In genomic region chr1:32538887-32539583, GRCh38 we compare ENCODE assay signal across 8 cellular contexts. TPM values are rescaled to one million over a fixed set of nuclear protein-coding genes. Genes with fewer than 3 reads are reported as not detected.
A peak's percentile ranks its signal among the peaks of the same experiment; 100 is the strongest.
DNase-seq lines count a peak whose midpoint lies in the region; ATAC-seq, FAIRE-seq and TF ChIP-seq lines count a peak whose summit lies in the region.

Gene ZBTB8A, plus strand, starts transcription at chr1:32539427. Its CDS starts 53,505 bp downstream, at chr1:32592932.

- H3K14ac ChIP-seq in IMR-90 (replicated peaks; ENCODE audit: low read depth, low read length) = peak within 1 kb of the TSS; percentile 54

- peaks cover 5% of the 10 kb centered on the region; the same call in 1 of the 2 replicates for H4K20me1 ChIP-seq in IMR-90 (ENCODE audit: insufficient read depth, low read length)

- intact Hi-C loops in IMR-90 (cut with micrococcal nuclease) (no loop called here), breast epithelium (cut with DNase I; ENCODE audit: low total_unique reads) (no loop called here), sigmoid colon (cut with DNase I) (loop anchor here (5.0 kb wide), 1 partner anchor 92 kb away; no protein-coding TSS in a partner anchor)

- no peak within 1 kb of the TSS for H2BK20ac ChIP-seq in IMR-90 (ENCODE audit: low read depth, low read length)

- BruUV-seq in IMR-90 (replicated peaks; lab: Mats Ljungman, UMichigan) = no TSS peak

- peak within 1 kb of the TSS; percentile 52 for H3K9ac ChIP-seq in IMR-90 (ENCODE audit: low read depth, low read length)

- peak within 1 kb of the TSS; percentile 50 to 51; a peak in 3 of 4 replicates for H4K8ac ChIP-seq in IMR-90 (ENCODE audit: low read depth in 2 of 2, low read length in 2 of 2)

- H3K27me3 ChIP-seq in IMR-90 (ENCODE audit: control insufficient read depth, insufficient read depth, low read length) = peaks cover 4% of the 10 kb centered on the region
- H3K27me3 ChIP-seq in RWPE2 (ENCODE audit: insufficient read depth, poor library complexity, severe bottlenecking) = no peaks in the 10 kb centered on the region
- no peaks in the 10 kb centered on the region for H3K27me3 ChIP-seq in breast epithelium
- H3K27me3 ChIP-seq in sigmoid colon = no peaks in the 10 kb centered on the region

- no peak for TF ChIP-seq POLR2A in IMR-90 (IDR thresholded peaks at IDR 0.05; ENCODE audit: low read depth, low read length)
- TF ChIP-seq POLR2A in breast epithelium (IDR thresholded peaks at IDR 0.05) = no peak
- no peak for TF ChIP-seq POLR2A in sigmoid colon (IDR thresholded peaks at IDR 0.05)

- H2AFZ ChIP-seq in IMR-90 (replicated peaks; ENCODE audit: low read length, poor library complexity) = peak within 1 kb of the TSS; percentile 86

- H3K4ac ChIP-seq in IMR-90 (ENCODE audit: low read depth, low read length) = peak within 1 kb of the TSS; percentile 49

- H4K91ac ChIP-seq in IMR-90 (ENCODE audit: insufficient read depth, low read depth, low read length) = peak within 1 kb of the TSS; percentile 7; the same call in 1 of the 2 replicates

- H3K23ac ChIP-seq in IMR-90 (ENCODE audit: low read depth, low read length) = peak within 1 kb of the TSS; percentile 57; the same call in 1 of the 2 replicates

- H2AK5ac ChIP-seq in IMR-90 (ENCODE audit: low read depth, low read length) = 0 out of 2 replicates have a peak within 1 kb of the TSS, but pooled peaks have one; percentile 10

- POLR2A ChIA-PET in IMR-90 (lab: Charles Lee; ENCODE audit: unreplicated experiment) = no interaction called here

- peak; percentile 80 for DNase-seq in D341Med (ENCODE audit: low spot score)
- DNase-seq in IMR-90 = peak; percentile 52
- peak; percentile 50 for DNase-seq in RWPE2 (ENCODE audit: low spot score)
- DNase-seq in breast epithelium (ENCODE audit: low spot score in 2 of 2) = peak in 1 of 2 donors; percentile 27
- peak; percentile 76 for DNase-seq in sigmoid colon
- DNase-seq in D721Med (ENCODE audit: insufficient read length, low spot score) = no peak

- peaks cover 20 to 31% of the 10 kb centered on the region in 2 experiments for H3K79me1 ChIP-seq in IMR-90 (ENCODE audit: low read depth in 1 of 2, low read length in 2 of 2)

- peaks cover 10% of the 10 kb centered on the region for H3K9me1 ChIP-seq in IMR-90 (ENCODE audit: insufficient read depth, low read length)

- no peak within 1 kb of the TSS for H2BK15ac ChIP-seq in IMR-90 (ENCODE audit: low read depth, low read length)

- no peak within 1 kb of the TSS for H2BK5ac ChIP-seq in IMR-90 (ENCODE audit: low read depth, low read length, poor library complexity, severe bottlenecking)

- peak within 1 kb of the TSS; percentile 80 for H3K4me3 ChIP-seq in IMR-90 (ENCODE audit: insufficient read depth, low read depth, low read length)
- H3K4me3 ChIP-seq in RWPE2 (ENCODE audit: severe bottlenecking) = peak within 1 kb of the TSS; percentile 94
- H3K4me3 ChIP-seq in breast epithelium = peak within 1 kb of the TSS; percentile 61 to 78 (median 70)
- peak within 1 kb of the TSS; percentile 63 for H3K4me3 ChIP-seq in iPS-18c (ENCODE audit: insufficient read depth, low read depth, low read length)
- H3K4me3 ChIP-seq in sigmoid colon = peak within 1 kb of the TSS; percentile 35 to 70 (median 66)

- no peak within 1 kb of the TSS for H4K5ac ChIP-seq in IMR-90 (ENCODE audit: low read depth, low read length)

- TF ChIP-seq CTCF in IMR-90 (conservative IDR thresholded peaks at IDR 0.05; ENCODE audit: low read depth, low read length) (no peak), RWPE2 (IDR thresholded peaks at IDR 0.05; ENCODE audit: poor library complexity, severe bottlenecking) (no peak), breast epithelium (IDR thresholded peaks at IDR 0.05) (no peak), sigmoid colon (IDR thresholded peaks at IDR 0.05) (no peak), D721Med (IDR thresholded peaks at IDR 0.05; ENCODE audit: insufficient read depth, missing control alignments) (no peak)

- H3K36me3 ChIP-seq in IMR-90 (ENCODE audit: control insufficient read depth, insufficient read depth, low read length) (no peaks in the 10 kb centered on the region), RWPE2 (ENCODE audit: low read depth) (peaks cover 6% of the 10 kb centered on the region; the same call in 1 of the 2 replicates), breast epithelium (no peaks in the 10 kb centered on the region), sigmoid colon (no peaks in the 10 kb centered on the region)

- peak within 1 kb of the TSS; percentile 11 for H2BK120ac ChIP-seq in IMR-90 (ENCODE audit: low read depth, low read length)

- H3K18ac ChIP-seq in IMR-90 (ENCODE audit: low read depth, low read length) = no peak within 1 kb of the TSS

- H2AK9ac ChIP-seq in IMR-90 (replicated peaks; ENCODE audit: low read depth, low read length, poor library complexity) = peak within 1 kb of the TSS; percentile 21

- FAIRE-seq in D721Med (lab: Jason Lieb, UNC) = no peak

- in situ Hi-C loops in IMR-90 (cut with MboI; ENCODE audit: low sequenced_read_pairs) = no loop called here

- peak within 1 kb of the TSS; percentile 24; the same call in 1 of the 2 replicates for H3K56ac ChIP-seq in IMR-90 (ENCODE audit: extremely low read depth, insufficient read depth, low read length)

- 0% methylated on average over 10 of the region's 33 CpGs; no CpG with 5 or more reads in 1 of the 2 experiments for WGBS in IMR-90 (ENCODE audit: extremely low coverage in 2 of 2, insufficient read length in 1 of 2), 2 experiments
- 0% methylated on average over 33 of the region's 33 CpGs for WGBS in sigmoid colon, 2 donors

- H3K4me1 ChIP-seq in IMR-90 (ENCODE audit: control insufficient read depth, insufficient read depth, low read length) = no peaks in the 10 kb centered on the region
- H3K4me1 ChIP-seq in RWPE2 (ENCODE audit: insufficient read depth, poor library complexity, severe bottlenecking) = peaks cover 7% of the 10 kb centered on the region
- no peaks in the 10 kb centered on the region for H3K4me1 ChIP-seq in breast epithelium
- peaks cover 0 to 17% (median 10%) of the 10 kb centered on the region in 4 donors for H3K4me1 ChIP-seq in sigmoid colon

- dilution Hi-C loops in IMR-90 (cut with HindIII; ENCODE audit: low sequenced_read_pairs, unreplicated experiment) = no loop called here

- no peak for TF ChIP-seq EP300 in sigmoid colon (IDR thresholded peaks at IDR 0.05)

- peak within 1 kb of the TSS; percentile 89 for H3K4me2 ChIP-seq in IMR-90 (ENCODE audit: low read depth, low read length)

- H3K9me3 ChIP-seq in IMR-90 (ENCODE audit: control insufficient read depth, insufficient read depth, low read length) (no peaks in the 10 kb centered on the region), RWPE2 (ENCODE audit: severe bottlenecking) (no peaks in the 10 kb centered on the region), breast epithelium (no peaks in the 10 kb centered on the region), iPS-18c (ENCODE audit: control insufficient read depth, insufficient read depth, low read length) (no peaks in the 10 kb centered on the region), sigmoid colon (no peaks in the 10 kb centered on the region)

- H3K27ac ChIP-seq in IMR-90 (ENCODE audit: insufficient read depth, low read length) (peak within 1 kb of the TSS; percentile 44), RWPE2 (ENCODE audit: poor library complexity, severe bottlenecking) (peak within 1 kb of the TSS; percentile 33), breast epithelium (peak within 1 kb of the TSS; percentile 66 to 82), sigmoid colon (peak within 1 kb of the TSS; percentile 82 to 84 (median 83))

- CTCF ChIA-PET in IMR-90 (lab: Yijun Ruan, JAX) = interaction anchor here (0.6 to 1.3 kb wide), 2 partner anchors 19 to 1405 kb away, joined by 3 to 6 read pairs; no protein-coding TSS in a partner anchor

- no peak for TF ChIP-seq RAD21 in IMR-90 (IDR thresholded peaks at IDR 0.05; ENCODE audit: low read length)

- peak; percentile 63 for ATAC-seq in IMR-90 (ENCODE audit: low read depth)
- ATAC-seq in RWPE2 (ENCODE audit: low read depth) = peak; percentile 62
- ATAC-seq in HG03159 (IDR thresholded peaks at IDR 0.05; ENCODE audit: unreplicated experiment) = no peak

TF ChIP-seq in IMR-90, 13 proteins besides CTCF, POLR2A, EP300 and RAD21:
- TF ChIP-seq ELK1 (IDR thresholded peaks at IDR 0.05; ENCODE audit: borderline replicate concordance, low read depth, low read length) = no peak
- TF ChIP-seq MAFK (IDR thresholded peaks at IDR 0.05; ENCODE audit: low read depth, low read length) = peak; percentile 57
TF ChIP-seq in IMR-90: peak in this region for 1.

RNA-seq across cellular contexts. Expression of gene ZBTB8A, which starts in this region (rescaled TPM):
- total RNA-seq in IMR-90 (2012; rRNA removed) = 6.1 and 7.5 TPM in 2 replicates
- polyA plus RNA-seq in IMR-90 (2012; rRNA removed) = 1.8 and 2.1 TPM in 2 replicates
- polyA plus RNA-seq in IMR-90 (2012; cell fraction: cytosol; rRNA removed) = 0.47 and 0.58 TPM in 2 replicates
- 0.46 and 2.4 TPM in 2 replicates for polyA plus RNA-seq in IMR-90 (2012; cell fraction: nucleus; rRNA removed; ENCODE audit: low replicate concordance)
- total RNA-seq in breast epithelium = 1 to 10 TPM; 6.6 to 10.0 (median 9.6) TPM
- 10 to 100 TPM in 1 of 4 donors, 1 to 10 TPM in 3; 5.6 to 10.8 (median 7.0) TPM for total RNA-seq in sigmoid colon
- 1 to 10 TPM; 1.8 to 2.4 (median 2.1) TPM for polyA plus RNA-seq in sigmoid colon

Comparison
In these comparisons a context has a peak if more than half of its experiments do, and no peak if none do; other contexts are left out.
1. H3K27ac ChIP-seq: peak in every context shown above with its lines; median percentile 83 in sigmoid colon; 74 in breast epithelium; 44 in IMR-90; 33 in RWPE2.